Comparison of ENCODE assay signal across 14 cellular contexts in the genomic region with DNA sequence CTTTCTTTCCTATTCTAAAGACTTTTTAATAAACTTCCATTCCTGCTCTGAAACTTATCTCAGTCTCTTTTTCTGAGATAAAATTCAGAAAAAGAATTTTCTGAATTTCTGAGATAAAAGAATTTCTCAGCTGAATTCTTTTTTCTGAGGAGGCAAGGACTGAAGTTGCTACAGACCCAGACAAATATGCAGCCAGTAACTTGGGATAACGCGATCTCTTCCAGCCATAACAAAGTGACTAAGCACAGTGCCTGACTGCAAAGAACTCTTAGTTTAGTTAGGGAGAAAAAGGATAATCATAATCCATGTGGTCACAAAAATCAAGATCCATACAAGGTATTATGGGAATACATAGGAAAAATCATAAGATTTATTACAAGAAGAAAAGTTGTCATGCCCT.
A peak's percentile ranks its signal among the peaks of the same experiment; 100 is the strongest.
DNase-seq lines count a peak whose midpoint lies in the region; ATAC-seq and TF ChIP-seq lines count a peak whose summit lies in the region.
"Had no signal": no experiment of that assay in that cellular context is flagged by ENCODE, and none has a peak within 500 bp of the region (broad histone marks: within the 10 kb centered on the region; RNA-seq: fewer than 3 reads in every experiment).

No MANE protein-coding gene starts in this region.

- no peaks in the 10 kb centered on the region for H3K36me3 Mint-ChIP-seq in activated T-cell treated with anti-CD3 and anti-CD28 coated beads, Interleukin-2, amount 50 U/mL, for 72 hours (ENCODE audit: insufficient read depth in 2 of 2)
- H3K36me3 Mint-ChIP-seq: activated naive CD4-positive, alpha-beta T cell treated with anti-CD3 and anti-CD28 coated beads, Interleukin-2, amount 50 U/mL, for 24 hours had no signal

- H3K9me3 Mint-ChIP-seq in activated T-cell treated with anti-CD3 and anti-CD28 coated beads, Interleukin-2, amount 50 U/mL, for 72 hours = no peaks in the 10 kb centered on the region
- H3K9me3 Mint-ChIP-seq: activated naive CD4-positive, alpha-beta T cell treated with anti-CD3 and anti-CD28 coated beads, Interleukin-2, amount 50 U/mL, for 24 hours had no signal

- no peak for DNase-seq in activated T-cell treated with anti-CD3 and anti-CD28 coated beads, Interleukin-2, amount 50 U/mL, for 72 hours
- no peak for DNase-seq in activated T-cell treated with anti-CD3 and anti-CD28 coated beads, Interleukin-2, amount 50 U/mL, for 48 hours
- peak; percentile 48 for DNase-seq in brain pericyte (ENCODE audit: low read depth, low spot score)
- peak; percentile 23 for DNase-seq in hepatocyte (ENCODE audit: low spot score)
- no peak for DNase-seq in aorta
- no peak for DNase-seq in NCI-H446 treated with DMSO at 0.1 percent for 48 hours (lab: John Stamatoyannopoulos, UW)
- no peak for DNase-seq in midbrain (lab: John Stamatoyannopoulos, UW)
- DNase-seq in SKM-1 treated with dmso at 0.1 percent for 144 hours (lab: John Stamatoyannopoulos, UW; ENCODE audit: unreplicated experiment) = no peak
- DNase-seq: NCI-H524, Peyer's patch, retina had no signal

- no peak overlapping the region for H3K4me3 ChIP-seq in hepatocyte
- H3K4me3 ChIP-seq in aorta (ENCODE audit: low read length in 2 of 2) = no peak overlapping the region
- H3K4me3 ChIP-seq: HAP-1, Peyer's patch had no signal

- 77% methylated on average over 2 of the region's 2 CpGs for WGBS in hepatocyte (ENCODE audit: low lambda C conversion rate, missing lambda C conversion rate)
- 3 to 5% methylated on average over 2 of the region's 2 CpGs for WGBS in aorta, 2 donors

- peak overlapping the region; percentile 22 for H3K27ac Mint-ChIP-seq in activated T-cell treated with anti-CD3 and anti-CD28 coated beads, Interleukin-2, amount 50 U/mL, for 72 hours
- H3K27ac Mint-ChIP-seq: activated naive CD4-positive, alpha-beta T cell treated with anti-CD3 and anti-CD28 coated beads, Interleukin-2, amount 50 U/mL, for 24 hours had no signal

- H3K4me1 ChIP-seq in hepatocyte (ENCODE audit: insufficient read depth) (no peaks in the 10 kb centered on the region), aorta (ENCODE audit: control insufficient read depth in 1 of 2, insufficient read depth in 2 of 2, low read length in 2 of 2) (peaks cover 5% of the 10 kb centered on the region in 2 donors)
- H3K4me1 ChIP-seq: Peyer's patch had no signal

- H4K20me1 ChIP-seq in hepatocyte (ENCODE audit: insufficient read depth, poor library complexity, severe bottlenecking) = no peaks in the 10 kb centered on the region

- H3K36me3 ChIP-seq in hepatocyte (replicated peaks; ENCODE audit: insufficient read depth, low read depth) (no peaks in the 10 kb centered on the region), aorta (ENCODE audit: control insufficient read depth in 1 of 2, insufficient read depth in 2 of 2, low read length in 1 of 2) (no peaks in the 10 kb centered on the region)
- H3K36me3 ChIP-seq: HAP-1, Peyer's patch had no signal

- peak overlapping the region; percentile 32 for H3K27ac ChIP-seq in hepatocyte
- H3K27ac ChIP-seq in aorta (ENCODE audit: low read depth in 1 of 2, low read length in 2 of 2) = peak overlapping the region in 1 of 2 donors; percentile 82
- H3K27ac ChIP-seq: 22Rv1, Peyer's patch had no signal

- intact Hi-C loops in aorta (cut with DNase I) = loop anchor here in 1 of 2 donors (5.0 to 10.0 kb wide), 3 partner anchors 114 to 294 kb away; no protein-coding TSS in a partner anchor

- H3K27me3 Mint-ChIP-seq in activated T-cell treated with anti-CD3 and anti-CD28 coated beads, Interleukin-2, amount 50 U/mL, for 72 hours (ENCODE audit: low read depth) = no peaks in the 10 kb centered on the region
- H3K27me3 Mint-ChIP-seq: activated naive CD4-positive, alpha-beta T cell treated with anti-CD3 and anti-CD28 coated beads, Interleukin-2, amount 50 U/mL, for 24 hours had no signal

- H3K4me1 Mint-ChIP-seq in activated T-cell treated with anti-CD3 and anti-CD28 coated beads, Interleukin-2, amount 50 U/mL, for 72 hours (ENCODE audit: low read depth) = no peaks in the 10 kb centered on the region
- H3K4me1 Mint-ChIP-seq: activated naive CD4-positive, alpha-beta T cell treated with anti-CD3 and anti-CD28 coated beads, Interleukin-2, amount 50 U/mL, for 24 hours had no signal

- no peak overlapping the region for H2AFZ ChIP-seq in hepatocyte

- H3K27me3 ChIP-seq in hepatocyte (no peaks in the 10 kb centered on the region), aorta (ENCODE audit: control insufficient read depth in 1 of 2, insufficient read depth in 2 of 2, low read length in 1 of 2) (no peaks in the 10 kb centered on the region)
- H3K27me3 ChIP-seq: Peyer's patch had no signal

- no peak for TF ChIP-seq CTCF in hepatocyte (IDR thresholded peaks at IDR 0.05; ENCODE audit: poor library complexity)

- no peaks in the 10 kb centered on the region for H3K9me3 ChIP-seq in hepatocyte (ENCODE audit: low read depth)
- H3K9me3 ChIP-seq in aorta (ENCODE audit: control insufficient read depth, low read length) = no peaks in the 10 kb centered on the region
- H3K9me3 ChIP-seq: HAP-1, Peyer's patch had no signal

- no peak for ATAC-seq in activated T-cell treated with anti-CD3 and anti-CD28 coated beads, Interleukin-2, amount 50 U/mL, for 72 hours (replicated peaks in 1 of 2)
- ATAC-seq in aorta (ENCODE audit: low FRiP score) = peak; percentile 86

- H3K4me3 Mint-ChIP-seq in activated T-cell treated with anti-CD3 and anti-CD28 coated beads, Interleukin-2, amount 50 U/mL, for 72 hours = no peak overlapping the region
- H3K4me3 Mint-ChIP-seq: activated naive CD4-positive, alpha-beta T cell treated with anti-CD3 and anti-CD28 coated beads, Interleukin-2, amount 50 U/mL, for 24 hours had no signal

- H3K9me2 ChIP-seq in hepatocyte (replicated peaks; ENCODE audit: insufficient read depth) = no peaks in the 10 kb centered on the region

- no peak overlapping the region for H3K4me2 ChIP-seq in hepatocyte

- H3K79me2 ChIP-seq in hepatocyte = no peaks in the 10 kb centered on the region

Comparison
In these comparisons a context has a peak if more than half of its experiments do, and no peak if none do; other contexts are left out.
1. DNase-seq: peak in brain pericyte (single experiment) and hepatocyte (single experiment); none in activated T-cell treated with anti-CD3 and anti-CD28 coated beads, Interleukin-2, amount 50 U/mL, for 72 hours (0 of 2), activated T-cell treated with anti-CD3 and anti-CD28 coated beads, Interleukin-2, amount 50 U/mL, for 48 hours (0 of 2), aorta (0 of 2), NCI-H446 treated with DMSO at 0.1 percent for 48 hours (single experiment), midbrain (single experiment) and SKM-1 treated with dmso at 0.1 percent for 144 hours (single experiment).